ENCODE assay signal across 1 cellular context in the genomic region with DNA sequence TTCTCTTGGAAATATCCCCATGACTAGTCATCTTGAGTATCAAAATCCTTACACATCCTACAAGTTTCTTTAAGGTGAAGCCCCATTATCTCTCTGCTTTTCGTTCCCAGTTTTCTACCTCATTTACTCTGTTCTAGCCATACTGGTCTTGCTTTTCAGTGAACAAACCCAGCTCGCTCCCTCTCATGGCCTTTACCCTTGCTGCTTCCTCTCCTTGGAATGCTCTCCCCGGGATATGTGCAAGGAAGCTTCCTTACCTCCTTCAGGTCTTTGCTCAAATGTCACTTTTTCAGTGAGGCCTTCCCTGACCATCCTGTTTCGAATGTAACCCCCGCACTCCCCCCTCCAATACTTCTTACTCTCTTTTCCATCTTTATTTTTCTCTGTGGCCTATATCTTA.
TF ChIP-seq lines count a peak whose summit lies in the region.

No MANE protein-coding gene starts in this region.

TF ChIP-seq in WTC11, 78 proteins besides CTCF, POLR2A, EP300 and RAD21 (continued from another document):
- TF ChIP-seq, protein P1, sequence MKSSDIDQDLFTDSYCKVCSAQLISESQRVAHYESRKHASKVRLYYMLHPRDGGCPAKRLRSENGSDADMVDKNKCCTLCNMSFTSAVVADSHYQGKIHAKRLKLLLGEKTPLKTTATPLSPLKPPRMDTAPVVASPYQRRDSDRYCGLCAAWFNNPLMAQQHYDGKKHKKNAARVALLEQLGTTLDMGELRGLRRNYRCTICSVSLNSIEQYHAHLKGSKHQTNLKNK (CRISPR knock-in tag; IDR thresholded peaks at IDR 0.05), result no peak
- TF ChIP-seq ETV6 (CRISPR knock-in tag; IDR thresholded peaks at IDR 0.05) (no peak), ZNF416 (CRISPR knock-in tag; IDR thresholded peaks at IDR 0.05) (no peak), ZBTB21 (CRISPR knock-in tag; IDR thresholded peaks at IDR 0.05; ENCODE audit: borderline replicate concordance) (no peak), RELA (CRISPR knock-in tag; IDR thresholded peaks at IDR 0.05; ENCODE audit: borderline replicate concordance) (no peak), NFATC4 (CRISPR knock-in tag; IDR thresholded peaks at IDR 0.05) (no peak), SP1 (CRISPR knock-in tag; conservative IDR thresholded peaks at IDR 0.05) (no peak), GTF2I (CRISPR knock-in tag; conservative IDR thresholded peaks at IDR 0.05) (no peak), SOX15 (CRISPR knock-in tag; IDR thresholded peaks at IDR 0.05) (no peak), FOXK1 (CRISPR knock-in tag; IDR thresholded peaks at IDR 0.05) (no peak), OVOL2 (CRISPR knock-in tag; IDR thresholded peaks at IDR 0.05; ENCODE audit: borderline replicate concordance) (no peak), TCF7 (CRISPR knock-in tag; IDR thresholded peaks at IDR 0.05; ENCODE audit: low read depth) (no peak)
- TF ChIP-seq, protein P2, sequence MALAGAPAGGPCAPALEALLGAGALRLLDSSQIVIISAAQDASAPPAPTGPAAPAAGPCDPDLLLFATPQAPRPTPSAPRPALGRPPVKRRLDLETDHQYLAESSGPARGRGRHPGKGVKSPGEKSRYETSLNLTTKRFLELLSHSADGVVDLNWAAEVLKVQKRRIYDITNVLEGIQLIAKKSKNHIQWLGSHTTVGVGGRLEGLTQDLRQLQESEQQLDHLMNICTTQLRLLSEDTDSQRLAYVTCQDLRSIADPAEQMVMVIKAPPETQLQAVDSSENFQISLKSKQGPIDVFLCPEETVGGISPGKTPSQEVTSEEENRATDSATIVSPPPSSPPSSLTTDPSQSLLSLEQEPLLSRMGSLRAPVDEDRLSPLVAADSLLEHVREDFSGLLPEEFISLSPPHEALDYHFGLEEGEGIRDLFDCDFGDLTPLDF (CRISPR knock-in tag; IDR thresholded peaks at IDR 0.05), result no peak
- TF ChIP-seq, protein P3, sequence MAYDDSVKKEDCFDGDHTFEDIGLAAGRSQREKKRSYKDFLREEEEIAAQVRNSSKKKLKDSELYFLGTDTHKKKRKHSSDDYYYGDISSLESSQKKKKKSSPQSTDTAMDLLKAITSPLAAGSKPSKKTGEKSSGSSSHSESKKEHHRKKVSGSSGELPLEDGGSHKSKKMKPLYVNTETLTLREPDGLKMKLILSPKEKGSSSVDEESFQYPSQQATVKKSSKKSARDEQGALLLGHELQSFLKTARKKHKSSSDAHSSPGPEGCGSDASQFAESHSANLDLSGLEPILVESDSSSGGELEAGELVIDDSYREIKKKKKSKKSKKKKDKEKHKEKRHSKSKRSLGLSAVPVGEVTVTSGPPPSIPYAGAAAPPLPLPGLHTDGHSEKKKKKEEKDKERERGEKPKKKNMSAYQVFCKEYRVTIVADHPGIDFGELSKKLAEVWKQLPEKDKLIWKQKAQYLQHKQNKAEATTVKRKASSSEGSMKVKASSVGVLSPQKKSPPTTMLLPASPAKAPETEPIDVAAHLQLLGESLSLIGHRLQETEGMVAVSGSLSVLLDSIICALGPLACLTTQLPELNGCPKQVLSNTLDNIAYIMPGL (CRISPR knock-in tag; IDR thresholded peaks at IDR 0.05), result no peak
- TF ChIP-seq, protein P4, sequence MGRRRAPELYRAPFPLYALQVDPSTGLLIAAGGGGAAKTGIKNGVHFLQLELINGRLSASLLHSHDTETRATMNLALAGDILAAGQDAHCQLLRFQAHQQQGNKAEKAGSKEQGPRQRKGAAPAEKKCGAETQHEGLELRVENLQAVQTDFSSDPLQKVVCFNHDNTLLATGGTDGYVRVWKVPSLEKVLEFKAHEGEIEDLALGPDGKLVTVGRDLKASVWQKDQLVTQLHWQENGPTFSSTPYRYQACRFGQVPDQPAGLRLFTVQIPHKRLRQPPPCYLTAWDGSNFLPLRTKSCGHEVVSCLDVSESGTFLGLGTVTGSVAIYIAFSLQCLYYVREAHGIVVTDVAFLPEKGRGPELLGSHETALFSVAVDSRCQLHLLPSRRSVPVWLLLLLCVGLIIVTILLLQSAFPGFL (CRISPR knock-in tag; IDR thresholded peaks at IDR 0.05; ENCODE audit: borderline replicate concordance), result no peak
